Comparison of ENCODE assay signal across 8 cellular contexts in the genomic region with DNA sequence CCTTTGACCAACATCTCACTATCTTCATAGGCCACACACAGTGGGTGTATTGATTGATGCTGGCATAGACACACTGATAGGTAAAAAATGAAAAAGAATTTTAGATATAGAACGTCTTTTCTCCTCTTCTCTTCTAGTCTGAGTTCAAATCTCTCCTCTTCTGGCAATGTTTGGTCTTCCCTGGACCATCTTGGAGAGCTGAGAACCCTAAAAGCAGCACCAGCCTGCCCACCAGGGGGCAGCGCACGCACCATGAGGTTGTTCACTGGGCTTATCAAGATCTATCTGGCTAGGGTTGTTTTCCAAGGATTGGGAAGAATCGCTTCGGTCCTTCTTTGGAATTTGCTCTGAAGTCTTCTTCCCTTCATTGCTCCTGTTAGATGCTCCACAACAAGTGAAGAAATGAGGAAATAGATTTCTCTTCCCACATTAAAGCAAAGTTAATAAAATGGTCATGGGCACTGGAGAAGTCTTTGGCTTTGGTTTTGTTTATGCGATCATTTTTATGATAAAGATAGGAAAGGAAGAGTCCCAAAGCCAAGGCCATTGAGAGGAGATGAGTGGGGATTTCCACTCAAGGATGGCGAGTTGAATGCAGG.
DNase-seq lines count a peak whose midpoint lies in the region; ATAC-seq and TF ChIP-seq lines count a peak whose summit lies in the region.

No MANE protein-coding gene starts in this region.

- no peak for ATAC-seq in activated T-cell treated with anti-CD3 and anti-CD28 coated beads, Interleukin-2, amount 50 U/mL, for 4 hours
- no peak for ATAC-seq in GM19351 (IDR thresholded peaks at IDR 0.05; ENCODE audit: unreplicated experiment)

- H3K27ac Mint-ChIP-seq in type B pancreatic cell = no peak overlapping the region

- no peak overlapping the region for H3K4me3 Mint-ChIP-seq in activated T-cell treated with anti-CD3 and anti-CD28 coated beads, Interleukin-2, amount 50 U/mL, for 4 hours
- no peak overlapping the region for H3K4me3 Mint-ChIP-seq in type B pancreatic cell

- TF ChIP-seq CTCF in LNCaP clone FGC (IDR thresholded peaks at IDR 0.05; ENCODE audit: control insufficient read depth, extremely low read depth, insufficient read depth) (peak; percentile 45), type B pancreatic cell (conservative IDR thresholded peaks at IDR 0.05) (peak; percentile 67)

- peaks cover 17% of the 10 kb centered on the region for H3K9me3 Mint-ChIP-seq in activated T-cell treated with anti-CD3 and anti-CD28 coated beads, Interleukin-2, amount 50 U/mL, for 4 hours
- peaks cover 4% of the 10 kb centered on the region for H3K9me3 Mint-ChIP-seq in type B pancreatic cell

- H3K4me3 ChIP-seq in LNCaP clone FGC (ENCODE audit: low read depth, low read length) = no peak overlapping the region

- H3K36me3 Mint-ChIP-seq in activated T-cell treated with anti-CD3 and anti-CD28 coated beads, Interleukin-2, amount 50 U/mL, for 4 hours (ENCODE audit: insufficient read depth) = no peaks in the 10 kb centered on the region
- no peaks in the 10 kb centered on the region for H3K36me3 Mint-ChIP-seq in type B pancreatic cell

- DNase-seq in COLO668 (lab: John Stamatoyannopoulos, UW; ENCODE audit: unreplicated experiment) (peak; percentile 51), LNCaP clone FGC (ENCODE audit: low read depth) (no peak), inferior parietal cortex (ENCODE audit: extremely low spot score) (peak; percentile 9), type B pancreatic cell (ENCODE audit: extremely low spot score, unreplicated experiment) (no peak), NCI-H524 treated with DMSO at 0.1 percent for 48 hours (lab: John Stamatoyannopoulos, UW) (no peak), NCI-H1092 treated with DMSO at 0.1 percent for 48 hours (lab: John Stamatoyannopoulos, UW) (no peak)
- peak; percentile 48 for DNase-seq in activated T-cell treated with anti-CD3 and anti-CD28 coated beads, Interleukin-2, amount 50 U/mL, for 4 hours

- H3K4me1 Mint-ChIP-seq in activated T-cell treated with anti-CD3 and anti-CD28 coated beads, Interleukin-2, amount 50 U/mL, for 4 hours (ENCODE audit: low read depth) = peaks cover 5% of the 10 kb centered on the region
- H3K4me1 Mint-ChIP-seq in type B pancreatic cell (ENCODE audit: unreplicated experiment) = no peaks in the 10 kb centered on the region

- no peaks in the 10 kb centered on the region for H3K27me3 Mint-ChIP-seq in activated T-cell treated with anti-CD3 and anti-CD28 coated beads, Interleukin-2, amount 50 U/mL, for 4 hours (ENCODE audit: low read depth)
- H3K27me3 Mint-ChIP-seq in type B pancreatic cell = peaks cover 15% of the 10 kb centered on the region

Comparison
In these comparisons a context has a peak if more than half of its experiments do, and no peak if none do; other contexts are left out.
1. DNase-seq: peak in COLO668 (single experiment), activated T-cell treated with anti-CD3 and anti-CD28 coated beads, Interleukin-2, amount 50 U/mL, for 4 hours (single experiment) and inferior parietal cortex (single experiment); none in LNCaP clone FGC (single experiment), type B pancreatic cell (single experiment), NCI-H524 treated with DMSO at 0.1 percent for 48 hours (single experiment) and NCI-H1092 treated with DMSO at 0.1 percent for 48 hours (single experiment).